In the genomic region with DNA sequence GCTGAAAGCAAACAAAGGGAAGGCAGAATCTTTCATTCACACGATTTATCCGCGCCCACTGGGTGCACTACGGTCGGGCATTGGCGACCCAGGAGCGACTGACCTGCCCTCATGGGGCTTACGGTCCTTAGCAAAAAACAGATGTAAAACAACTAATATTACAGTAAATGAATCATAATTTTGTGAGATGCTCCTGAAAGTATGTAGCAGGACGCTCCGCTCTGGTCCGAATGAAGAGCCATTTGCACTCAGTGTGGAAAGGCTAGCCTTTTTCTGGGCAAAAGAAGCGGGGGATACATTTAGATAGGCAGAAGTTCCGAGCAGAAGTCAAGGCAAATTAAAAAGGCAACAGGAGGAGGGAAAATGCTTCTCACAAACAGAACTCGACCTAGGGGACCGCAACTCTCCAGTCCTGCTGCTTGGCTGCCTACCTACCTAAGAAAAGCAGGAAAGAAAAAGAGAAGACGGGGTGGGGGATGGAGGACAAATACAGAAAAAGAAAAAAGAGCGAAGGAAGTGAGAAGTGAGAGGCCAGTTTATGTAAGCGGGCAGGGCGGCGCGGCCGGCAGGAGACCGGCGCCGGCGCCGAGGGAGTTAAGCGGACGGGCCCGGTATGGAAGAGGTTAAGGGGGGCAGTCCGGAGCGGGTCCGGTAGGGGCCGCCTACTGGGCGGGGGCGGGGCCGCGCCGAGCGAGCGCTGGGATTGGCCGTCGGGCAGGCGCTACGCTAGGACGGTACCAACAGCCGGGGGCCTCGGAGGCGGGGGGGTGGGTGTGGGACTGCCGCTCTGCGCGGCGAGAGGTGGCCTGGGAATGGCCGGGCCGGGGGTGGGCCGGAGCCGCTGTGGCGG, we compare ENCODE assay signal across 1 cellular context.
A peak's percentile ranks its signal among the peaks of the same experiment; 100 is the strongest.
TF ChIP-seq lines count a peak whose summit lies in the region.

A gene with protein sequence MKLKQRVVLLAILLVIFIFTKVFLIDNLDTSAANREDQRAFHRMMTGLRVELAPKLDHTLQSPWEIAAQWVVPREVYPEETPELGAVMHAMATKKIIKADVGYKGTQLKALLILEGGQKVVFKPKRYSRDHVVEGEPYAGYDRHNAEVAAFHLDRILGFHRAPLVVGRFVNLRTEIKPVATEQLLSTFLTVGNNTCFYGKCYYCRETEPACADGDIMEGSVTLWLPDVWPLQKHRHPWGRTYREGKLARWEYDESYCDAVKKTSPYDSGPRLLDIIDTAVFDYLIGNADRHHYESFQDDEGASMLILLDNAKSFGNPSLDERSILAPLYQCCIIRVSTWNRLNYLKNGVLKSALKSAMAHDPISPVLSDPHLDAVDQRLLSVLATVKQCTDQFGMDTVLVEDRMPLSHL (plus strand): TSS at position 770 of the 850 bp plus-strand sequence. CDS start 17,954 bp downstream, outside the sequence.

TF ChIP-seq in HEK293, 187 proteins besides CTCF, POLR2A, EP300 and RAD21 (continued from another document and continues in another):
- TF ChIP-seq, protein P1, sequence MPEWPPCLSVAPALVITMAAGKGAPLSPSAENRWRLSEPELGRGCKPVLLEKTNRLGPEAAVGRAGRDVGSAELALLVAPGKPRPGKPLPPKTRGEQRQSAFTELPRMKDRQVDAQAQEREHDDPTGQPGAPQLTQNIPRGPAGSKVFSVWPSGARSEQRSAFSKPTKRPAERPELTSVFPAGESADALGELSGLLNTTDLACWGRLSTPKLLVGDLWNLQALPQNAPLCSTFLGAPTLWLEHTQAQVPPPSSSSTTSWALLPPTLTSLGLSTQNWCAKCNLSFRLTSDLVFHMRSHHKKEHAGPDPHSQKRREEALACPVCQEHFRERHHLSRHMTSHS (tag by site-specific recombination; IDR thresholded peaks at IDR 0.05) = no peak
- TF ChIP-seq ZNF223 (tag by site-specific recombination; IDR thresholded peaks at IDR 0.05) = no peak
- peak; percentile 14; the same call in 1 of the 2 replicates for TF ChIP-seq ZSCAN30 (tag by site-specific recombination; IDR thresholded peaks at IDR 0.05)
- TF ChIP-seq GLIS1 (tag by site-specific recombination; IDR thresholded peaks at IDR 0.05) = peak; percentile 55; the same call in 1 of the 2 replicates
- TF ChIP-seq, protein P2, sequence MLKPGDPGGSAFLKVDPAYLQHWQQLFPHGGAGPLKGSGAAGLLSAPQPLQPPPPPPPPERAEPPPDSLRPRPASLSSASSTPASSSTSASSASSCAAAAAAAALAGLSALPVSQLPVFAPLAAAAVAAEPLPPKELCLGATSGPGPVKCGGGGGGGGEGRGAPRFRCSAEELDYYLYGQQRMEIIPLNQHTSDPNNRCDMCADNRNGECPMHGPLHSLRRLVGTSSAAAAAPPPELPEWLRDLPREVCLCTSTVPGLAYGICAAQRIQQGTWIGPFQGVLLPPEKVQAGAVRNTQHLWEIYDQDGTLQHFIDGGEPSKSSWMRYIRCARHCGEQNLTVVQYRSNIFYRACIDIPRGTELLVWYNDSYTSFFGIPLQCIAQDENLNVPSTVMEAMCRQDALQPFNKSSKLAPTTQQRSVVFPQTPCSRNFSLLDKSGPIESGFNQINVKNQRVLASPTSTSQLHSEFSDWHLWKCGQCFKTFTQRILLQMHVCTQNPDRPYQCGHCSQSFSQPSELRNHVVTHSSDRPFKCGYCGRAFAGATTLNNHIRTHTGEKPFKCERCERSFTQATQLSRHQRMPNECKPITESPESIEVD (tag by site-specific recombination; IDR thresholded peaks at IDR 0.05) = no peak
- TF ChIP-seq ZNF677 (tag by site-specific recombination; IDR thresholded peaks at IDR 0.05) = no peak
- TF ChIP-seq ZBTB11 (tag by site-specific recombination; conservative IDR thresholded peaks at IDR 0.05; ENCODE audit: low read depth) = 0 out of 2 replicates have a peak, but pooled peaks have one; percentile 30
- TF ChIP-seq ZNF830 (tag by site-specific recombination; IDR thresholded peaks at IDR 0.05; ENCODE audit: low read depth) = no peak
- no peak for TF ChIP-seq ZNF211 (tag by site-specific recombination; IDR thresholded peaks at IDR 0.05; ENCODE audit: low read depth)
- no peak for TF ChIP-seq ZNF510 (tag by site-specific recombination; IDR thresholded peaks at IDR 0.05; ENCODE audit: insufficient replicate concordance)
- no peak for TF ChIP-seq ZNF792 (tag by site-specific recombination; IDR thresholded peaks at IDR 0.05)
- peak; percentile 89 for TF ChIP-seq BCL11A (tag by site-specific recombination; IDR thresholded peaks at IDR 0.05; ENCODE audit: low read depth)
- no peak for TF ChIP-seq ZNF777 (tag by site-specific recombination; IDR thresholded peaks at IDR 0.05; ENCODE audit: borderline replicate concordance)
- no peak for TF ChIP-seq ZNF16 (tag by site-specific recombination; IDR thresholded peaks at IDR 0.05; ENCODE audit: low read depth)
- peak; percentile 94 for TF ChIP-seq ZBTB7A (tag by site-specific recombination; IDR thresholded peaks at IDR 0.05; ENCODE audit: low read depth)
- TF ChIP-seq ZNF785 (tag by site-specific recombination; IDR thresholded peaks at IDR 0.05) = no peak
- TF ChIP-seq GLIS2 (tag by site-specific recombination; IDR thresholded peaks at IDR 0.05) = peak; percentile 76; the same call in 1 of the 2 replicates
- TF ChIP-seq ZNF596 (tag by site-specific recombination; IDR thresholded peaks at IDR 0.05) = no peak
- TF ChIP-seq, protein P3, sequence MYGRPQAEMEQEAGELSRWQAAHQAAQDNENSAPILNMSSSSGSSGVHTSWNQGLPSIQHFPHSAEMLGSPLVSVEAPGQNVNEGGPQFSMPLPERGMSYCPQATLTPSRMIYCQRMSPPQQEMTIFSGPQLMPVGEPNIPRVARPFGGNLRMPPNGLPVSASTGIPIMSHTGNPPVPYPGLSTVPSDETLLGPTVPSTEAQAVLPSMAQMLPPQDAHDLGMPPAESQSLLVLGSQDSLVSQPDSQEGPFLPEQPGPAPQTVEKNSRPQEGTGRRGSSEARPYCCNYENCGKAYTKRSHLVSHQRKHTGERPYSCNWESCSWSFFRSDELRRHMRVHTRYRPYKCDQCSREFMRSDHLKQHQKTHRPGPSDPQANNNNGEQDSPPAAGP (tag by site-specific recombination; IDR thresholded peaks at IDR 0.05) = peak; percentile 69; the same call in 1 of the 2 replicates
- peak; percentile 77; the same call in 1 of the 2 replicates for TF ChIP-seq ZFP37 (tag by site-specific recombination; IDR thresholded peaks at IDR 0.05)
- no peak for TF ChIP-seq ZNF132 (tag by site-specific recombination; IDR thresholded peaks at IDR 0.05; ENCODE audit: borderline replicate concordance)
- TF ChIP-seq ZNF350 (tag by site-specific recombination; IDR thresholded peaks at IDR 0.05) = no peak
- TF ChIP-seq ZNF341 (tag by site-specific recombination; IDR thresholded peaks at IDR 0.05; ENCODE audit: low read depth) = no peak; the same call in 1 of the 2 replicates
- no peak for TF ChIP-seq ZNF280D (tag by site-specific recombination; IDR thresholded peaks at IDR 0.05)
- TF ChIP-seq ZNF521 (tag by site-specific recombination; IDR thresholded peaks at IDR 0.05) = no peak
- TF ChIP-seq ZNF324 (tag by site-specific recombination; IDR thresholded peaks at IDR 0.05) = no peak
- no peak for TF ChIP-seq ZNF837 (tag by site-specific recombination; IDR thresholded peaks at IDR 0.05)
- TF ChIP-seq GLI2 (tag by site-specific recombination; IDR thresholded peaks at IDR 0.05; ENCODE audit: borderline replicate concordance, low read depth) = no peak; the same call in 1 of the 2 replicates
- TF ChIP-seq, protein P4, sequence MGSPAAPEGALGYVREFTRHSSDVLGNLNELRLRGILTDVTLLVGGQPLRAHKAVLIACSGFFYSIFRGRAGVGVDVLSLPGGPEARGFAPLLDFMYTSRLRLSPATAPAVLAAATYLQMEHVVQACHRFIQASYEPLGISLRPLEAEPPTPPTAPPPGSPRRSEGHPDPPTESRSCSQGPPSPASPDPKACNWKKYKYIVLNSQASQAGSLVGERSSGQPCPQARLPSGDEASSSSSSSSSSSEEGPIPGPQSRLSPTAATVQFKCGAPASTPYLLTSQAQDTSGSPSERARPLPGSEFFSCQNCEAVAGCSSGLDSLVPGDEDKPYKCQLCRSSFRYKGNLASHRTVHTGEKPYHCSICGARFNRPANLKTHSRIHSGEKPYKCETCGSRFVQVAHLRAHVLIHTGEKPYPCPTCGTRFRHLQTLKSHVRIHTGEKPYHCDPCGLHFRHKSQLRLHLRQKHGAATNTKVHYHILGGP (tag by site-specific recombination; IDR thresholded peaks at IDR 0.05) = no peak
- no peak for TF ChIP-seq ZNF280C (tag by site-specific recombination; IDR thresholded peaks at IDR 0.05)
- no peak for TF ChIP-seq ZNF670 (tag by site-specific recombination; IDR thresholded peaks at IDR 0.05; ENCODE audit: low read depth)
- no peak for TF ChIP-seq REPIN1 (tag by site-specific recombination; IDR thresholded peaks at IDR 0.05; ENCODE audit: low read depth)
- TF ChIP-seq, protein P5, sequence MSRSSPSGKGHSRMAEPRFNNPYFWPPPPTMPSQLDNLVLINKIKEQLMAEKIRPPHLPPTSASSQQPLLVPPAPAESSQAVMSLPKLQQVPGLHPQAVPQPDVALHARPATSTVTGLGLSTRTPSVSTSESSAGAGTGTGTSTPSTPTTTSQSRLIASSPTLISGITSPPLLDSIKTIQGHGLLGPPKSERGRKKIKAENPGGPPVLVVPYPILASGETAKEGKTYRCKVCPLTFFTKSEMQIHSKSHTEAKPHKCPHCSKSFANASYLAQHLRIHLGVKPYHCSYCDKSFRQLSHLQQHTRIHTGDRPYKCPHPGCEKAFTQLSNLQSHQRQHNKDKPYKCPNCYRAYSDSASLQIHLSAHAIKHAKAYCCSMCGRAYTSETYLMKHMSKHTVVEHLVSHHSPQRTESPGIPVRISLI (tag by site-specific recombination; IDR thresholded peaks at IDR 0.05) = no peak
- peak; percentile 61 for TF ChIP-seq SCRT2 (tag by site-specific recombination; IDR thresholded peaks at IDR 0.05)
- no peak for TF ChIP-seq ZNF433 (tag by site-specific recombination; IDR thresholded peaks at IDR 0.05; ENCODE audit: low read depth)
- TF ChIP-seq ZNF544 (tag by site-specific recombination; IDR thresholded peaks at IDR 0.05) = no peak
- no peak for TF ChIP-seq ZNF768 (tag by site-specific recombination; IDR thresholded peaks at IDR 0.05)
- no peak for TF ChIP-seq KLF7 (tag by site-specific recombination; IDR thresholded peaks at IDR 0.05; ENCODE audit: borderline replicate concordance)
- TF ChIP-seq ZNF558 (tag by site-specific recombination; IDR thresholded peaks at IDR 0.05) = no peak
- TF ChIP-seq ZNF571 (tag by site-specific recombination; IDR thresholded peaks at IDR 0.05) = no peak
- peak; percentile 26 for TF ChIP-seq ZBTB20 (tag by site-specific recombination; IDR thresholded peaks at IDR 0.05)
- TF ChIP-seq EGR2 (tag by site-specific recombination; IDR thresholded peaks at IDR 0.05; ENCODE audit: low read depth) = peak; percentile 27; the same call in 1 of the 2 replicates
- TF ChIP-seq ZNF10 (tag by site-specific recombination; IDR thresholded peaks at IDR 0.05) = no peak
